Comparison of ENCODE assay signal across 1 cellular context in the genomic region with DNA sequence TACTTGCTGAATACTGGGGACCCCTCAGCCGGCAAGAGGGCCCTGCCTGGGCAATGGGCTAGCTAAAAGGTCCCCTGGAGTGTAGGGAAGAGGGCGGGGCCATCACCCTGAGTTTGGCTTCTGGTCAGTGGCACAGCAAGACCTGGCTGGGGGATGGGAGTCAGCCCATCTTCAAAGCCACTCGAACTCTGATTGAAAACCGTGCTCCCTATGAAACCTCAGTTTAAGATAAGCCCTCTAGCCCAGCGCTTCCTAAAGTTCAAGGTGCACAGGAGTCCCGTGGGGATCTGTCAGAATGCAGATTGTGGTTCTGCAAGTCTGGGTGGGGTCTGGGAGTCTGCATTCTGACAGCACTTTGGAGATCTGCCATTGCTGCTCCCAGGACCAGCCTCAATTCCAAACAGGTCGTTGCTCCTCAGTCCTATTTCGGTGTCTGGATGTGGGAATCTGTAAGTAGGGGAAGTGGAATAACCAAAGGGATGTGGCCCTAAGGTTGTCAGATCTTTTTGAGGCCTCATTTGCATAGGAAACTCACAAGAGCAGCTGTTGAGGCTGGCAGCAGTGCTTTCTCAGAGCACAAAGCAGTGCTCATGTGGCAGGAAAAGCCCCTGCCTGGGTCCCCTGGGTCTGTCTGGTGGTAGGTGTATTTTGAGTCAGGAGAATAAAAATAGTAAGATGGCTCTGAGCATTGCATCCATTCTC.
TF ChIP-seq lines count a peak whose summit lies in the region.

No MANE protein-coding gene starts in this region.

TF ChIP-seq in GM12878, 131 proteins besides CTCF, POLR2A, EP300 and RAD21 (continued from another document):
- TF ChIP-seq, protein P1, sequence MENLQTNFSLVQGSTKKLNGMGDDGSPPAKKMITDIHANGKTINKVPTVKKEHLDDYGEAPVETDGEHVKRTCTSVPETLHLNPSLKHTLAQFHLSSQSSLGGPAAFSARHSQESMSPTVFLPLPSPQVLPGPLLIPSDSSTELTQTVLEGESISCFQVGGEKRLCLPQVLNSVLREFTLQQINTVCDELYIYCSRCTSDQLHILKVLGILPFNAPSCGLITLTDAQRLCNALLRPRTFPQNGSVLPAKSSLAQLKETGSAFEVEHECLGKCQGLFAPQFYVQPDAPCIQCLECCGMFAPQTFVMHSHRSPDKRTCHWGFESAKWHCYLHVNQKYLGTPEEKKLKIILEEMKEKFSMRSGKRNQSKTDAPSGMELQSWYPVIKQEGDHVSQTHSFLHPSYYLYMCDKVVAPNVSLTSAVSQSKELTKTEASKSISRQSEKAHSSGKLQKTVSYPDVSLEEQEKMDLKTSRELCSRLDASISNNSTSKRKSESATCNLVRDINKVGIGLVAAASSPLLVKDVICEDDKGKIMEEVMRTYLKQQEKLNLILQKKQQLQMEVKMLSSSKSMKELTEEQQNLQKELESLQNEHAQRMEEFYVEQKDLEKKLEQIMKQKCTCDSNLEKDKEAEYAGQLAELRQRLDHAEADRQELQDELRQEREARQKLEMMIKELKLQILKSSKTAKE (IDR thresholded peaks at IDR 0.05; ENCODE audit: low read depth, poor library complexity, severe bottlenecking), result peak; percentile 73
- TF ChIP-seq RUNX3 (IDR thresholded peaks at IDR 0.05; ENCODE audit: low read length) (peak; percentile 54), SIN3A (IDR thresholded peaks at IDR 0.05; ENCODE audit: low read depth, low read length) (no peak), YY1 (IDR thresholded peaks at IDR 0.05; ENCODE audit: low read depth, low read length) (no peak), IKZF2 (IDR thresholded peaks at IDR 0.05) (peak; percentile 88 to 90), SUPT20H (IDR thresholded peaks at IDR 0.05; ENCODE audit: borderline replicate concordance, control insufficient read depth, low read depth, low read length) (no peak), NKRF (conservative IDR thresholded peaks at IDR 0.05) (no peak), TCF12 (IDR thresholded peaks at IDR 0.05; ENCODE audit: low read depth, low read length) (peak; percentile 81), GATAD2B (conservative IDR thresholded peaks at IDR 0.05; ENCODE audit: low read depth) (0 out of 2 replicates have a peak, but pooled peaks have one; percentile 32), IRF3 (IDR thresholded peaks at IDR 0.05) (no peak), BHLHE40 (IDR thresholded peaks at IDR 0.05; ENCODE audit: borderline replicate concordance in 1 of 2, low read depth in 2 of 2, low read length in 1 of 2) (0 out of 4 replicates have a peak, but pooled peaks of 1 of the 2 experiments have one; percentile 40), SMC3 (IDR thresholded peaks at IDR 0.05; ENCODE audit: borderline replicate concordance, low read length) (no peak), POU2F2 (IDR thresholded peaks at IDR 0.05; ENCODE audit: borderline replicate concordance, low read depth, low read length) (peak; percentile 94; the same call in 2 of the 3 replicates), BMI1 (IDR thresholded peaks at IDR 0.05; ENCODE audit: borderline replicate concordance) (no peak), CHD2 (IDR thresholded peaks at IDR 0.05; ENCODE audit: borderline replicate concordance, low read depth, low read length) (no peak), NFIC (IDR thresholded peaks at IDR 0.05; ENCODE audit: low read depth, low read length) (no peak), MEF2A (IDR thresholded peaks at IDR 0.05; ENCODE audit: insufficient read depth, low read depth, low read length) (peak; percentile 60; the same call in 1 of the 2 replicates), EZH2 (IDR thresholded peaks at IDR 0.05; ENCODE audit: borderline replicate concordance, control insufficient read depth, low read depth, low read length) (no peak), HDAC2 (IDR thresholded peaks at IDR 0.05) (no peak), TCF3 (IDR thresholded peaks at IDR 0.05; ENCODE audit: borderline replicate concordance, insufficient read depth, low read depth, low read length) (peak; percentile 33; the same call in 1 of the 2 replicates), RCOR1 (conservative IDR thresholded peaks at IDR 0.05; ENCODE audit: low read depth, low read length) (no peak), RELA (IDR thresholded peaks at IDR 0.05; ENCODE audit: borderline replicate concordance, partially characterized antibody) (no peak), SP1 (IDR thresholded peaks at IDR 0.05; ENCODE audit: low read depth, low read length) (peak; percentile 17), SPI1 (IDR thresholded peaks at IDR 0.05; ENCODE audit: borderline replicate concordance, insufficient read depth, low read depth, low read length) (peak; percentile 70; the same call in 1 of the 2 replicates), IKZF1 (conservative IDR thresholded peaks at IDR 0.05) (peak; percentile 87)
- TF ChIP-seq, protein P2, sequence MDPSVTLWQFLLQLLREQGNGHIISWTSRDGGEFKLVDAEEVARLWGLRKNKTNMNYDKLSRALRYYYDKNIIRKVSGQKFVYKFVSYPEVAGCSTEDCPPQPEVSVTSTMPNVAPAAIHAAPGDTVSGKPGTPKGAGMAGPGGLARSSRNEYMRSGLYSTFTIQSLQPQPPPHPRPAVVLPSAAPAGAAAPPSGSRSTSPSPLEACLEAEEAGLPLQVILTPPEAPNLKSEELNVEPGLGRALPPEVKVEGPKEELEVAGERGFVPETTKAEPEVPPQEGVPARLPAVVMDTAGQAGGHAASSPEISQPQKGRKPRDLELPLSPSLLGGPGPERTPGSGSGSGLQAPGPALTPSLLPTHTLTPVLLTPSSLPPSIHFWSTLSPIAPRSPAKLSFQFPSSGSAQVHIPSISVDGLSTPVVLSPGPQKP (IDR thresholded peaks at IDR 0.05; ENCODE audit: low read depth, low read length), result no peak
